In the genomic region with DNA sequence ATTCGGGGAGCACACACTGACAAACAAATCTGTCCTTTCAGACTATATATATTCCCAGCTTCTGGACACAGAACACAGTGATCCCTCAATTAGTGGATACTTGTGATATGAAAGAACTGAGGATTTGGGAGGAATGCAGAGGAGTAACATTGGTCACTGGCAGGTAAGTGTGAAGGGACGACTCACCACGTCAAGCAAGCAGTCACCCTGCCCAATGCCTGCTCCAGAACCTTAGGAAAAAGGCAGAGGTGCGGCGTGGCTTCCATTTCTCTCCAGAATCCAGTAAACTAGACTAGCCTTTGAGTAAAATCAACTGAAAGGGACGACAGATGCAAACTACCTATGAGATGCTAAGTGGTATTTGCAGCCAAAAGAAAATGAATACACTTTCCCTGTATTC, we compare ENCODE assay signal across 8 cellular contexts. TPM values are rescaled to one million over a fixed set of nuclear protein-coding genes. Genes with fewer than 3 reads are reported as not detected.
A peak's percentile ranks its signal among the peaks of the same experiment; 100 is the strongest.
DNase-seq lines count a peak whose midpoint lies in the region; ATAC-seq and TF ChIP-seq lines count a peak whose summit lies in the region.

No MANE protein-coding gene starts in this region.

- H3K9me3 Mint-ChIP-seq in H9 (peaks cover 2 to 3% of the 10 kb centered on the region in 2 experiments; a peak in 3 of 5 replicates), WTC11 (peaks cover 2% of the 10 kb centered on the region; the same call in 1 of the 2 replicates), glutamatergic neuron (ENCODE audit: unreplicated experiment) (peaks cover 4% of the 10 kb centered on the region)

- H2AFZ ChIP-seq in H9 (ENCODE audit: low read length) = no peak overlapping the region

- TF ChIP-seq CTCF in H9 (conservative IDR thresholded peaks at IDR 0.05) = no peak
- no peak for TF ChIP-seq CTCF in WTC11 (IDR thresholded peaks at IDR 0.05)
- no peak for TF ChIP-seq CTCF in glutamatergic neuron (IDR thresholded peaks at IDR 0.05; ENCODE audit: partially characterized antibody, unreplicated experiment)

- H3T11ph ChIP-seq in H9 (ENCODE audit: low read length) = no peak overlapping the region

- H3K27ac ChIP-seq in H9 (ENCODE audit: insufficient read length, low read depth, low read length) (no peak overlapping the region), skin epidermis (peak overlapping the region in 15 of 21 experiments; percentile 80 to 98 (median 91))

- H3K23me2 ChIP-seq in H9 (ENCODE audit: insufficient read length, low read depth, low read length, poor library complexity, severe bottlenecking) = peaks cover 7% of the 10 kb centered on the region

- peak overlapping the region; percentile 73 to 99 (median 97) for H3K4me3 ChIP-seq in skin epidermis

- peaks cover 32% of the 10 kb centered on the region for H3K27me3 Mint-ChIP-seq in H9 (ENCODE audit: low read depth)
- peaks cover 35% of the 10 kb centered on the region for H3K27me3 Mint-ChIP-seq in WTC11 (ENCODE audit: low read depth)
- peaks cover 5% of the 10 kb centered on the region for H3K27me3 Mint-ChIP-seq in glutamatergic neuron (ENCODE audit: unreplicated experiment)

- H3K36me3 Mint-ChIP-seq in H9 (ENCODE audit: insufficient read depth in 1 of 3, low read depth in 3 of 3) (peaks cover 4 to 8% (median 6%) of the 10 kb centered on the region in 3 experiments; a peak in 6 of 7 replicates), WTC11 (peaks cover 8% of the 10 kb centered on the region), glutamatergic neuron (ENCODE audit: unreplicated experiment) (peaks cover 3% of the 10 kb centered on the region)

- H3K9ac ChIP-seq in H9 (ENCODE audit: extremely low read depth, insufficient read length, low read length) = no peak overlapping the region

- no peaks in the 10 kb centered on the region; the same call in 1 of the 2 replicates for H3K4me1 ChIP-seq in H9 (ENCODE audit: insufficient read depth, low read length)

- H3K27me3 ChIP-seq in H9 (ENCODE audit: insufficient read depth, low read length) = peaks cover 6% of the 10 kb centered on the region; the same call in 1 of the 2 replicates

- DNase-seq in H9 (no peak), WTC11 (ENCODE audit: low spot score) (no peak), glutamatergic neuron (no peak), DMS79 treated with DMSO at 0.1 percent for 48 hours (lab: John Stamatoyannopoulos, UW) (no peak), iPS-NIHi7 (ENCODE audit: extremely low spot score) (no peak), germinal center (ENCODE audit: low spot score) (no peak)

- no peak overlapping the region for H3K23ac ChIP-seq in H9 (ENCODE audit: insufficient read length, low read depth, low read length)

- H3K4me1 Mint-ChIP-seq in H9 (peaks cover 12 to 17% of the 10 kb centered on the region in 2 experiments), WTC11 (peaks cover 20% of the 10 kb centered on the region), glutamatergic neuron (ENCODE audit: low read depth, unreplicated experiment) (peaks cover 4% of the 10 kb centered on the region)

- no peak overlapping the region for H3K56ac ChIP-seq in H9 (ENCODE audit: insufficient read length, low read depth, low read length)

- no peak overlapping the region for H4K5ac ChIP-seq in H9 (ENCODE audit: insufficient read length, low read depth, low read length)

- H3K27ac Mint-ChIP-seq in H9 = peak overlapping the region in 1 of 3 experiments; percentile 23; a peak in 1 of 7 replicates
- no peak overlapping the region for H3K27ac Mint-ChIP-seq in WTC11
- H3K27ac Mint-ChIP-seq in glutamatergic neuron (ENCODE audit: unreplicated experiment) = no peak overlapping the region

- peak overlapping the region; percentile 82 to 89 for H3K4me3 Mint-ChIP-seq in H9
- H3K4me3 Mint-ChIP-seq in WTC11 = peak overlapping the region; percentile 86
- peak overlapping the region; percentile 69 for H3K4me3 Mint-ChIP-seq in glutamatergic neuron (ENCODE audit: unreplicated experiment)

- no peaks in the 10 kb centered on the region for H3K9me3 ChIP-seq in H9 (ENCODE audit: control insufficient read depth, low read depth, low read length)

- no peaks in the 10 kb centered on the region for H3K79me1 ChIP-seq in H9 (ENCODE audit: insufficient read depth, low read depth, low read length, poor library complexity, severe bottlenecking)

- no peak overlapping the region for H3K14ac ChIP-seq in H9 (ENCODE audit: insufficient read depth, low read length)

- no peak overlapping the region for H4K91ac ChIP-seq in H9 (ENCODE audit: insufficient read length, low read depth, low read length)

- no peak overlapping the region for H2BK20ac ChIP-seq in H9 (ENCODE audit: low read depth, low read length, poor library complexity, severe bottlenecking)

- H2BK120ac ChIP-seq in H9 (ENCODE audit: low read depth, low read length, poor library complexity, severe bottlenecking) = no peak overlapping the region

- H3K18ac ChIP-seq in H9 (ENCODE audit: insufficient read length, low read depth, low read length) = no peak overlapping the region

- ATAC-seq in WTC11 = no peak
- no peak for ATAC-seq in GM21423 (IDR thresholded peaks at IDR 0.05; ENCODE audit: unreplicated experiment)

- no peak overlapping the region for H2BK12ac ChIP-seq in H9 (ENCODE audit: insufficient read length, low read depth, low read length)

- H3K4ac ChIP-seq in H9 (ENCODE audit: low read depth, low read length) = no peak overlapping the region

- peak overlapping the region; percentile 89 for H3K4me2 ChIP-seq in H9 (ENCODE audit: insufficient read depth, insufficient read length, low read length)

- H4K20me1 ChIP-seq in H9 (ENCODE audit: control insufficient read depth, insufficient read depth, insufficient read length) = no peaks in the 10 kb centered on the region

- CTCF ChIA-PET in WTC11 (lab: Charles Lee) = interaction anchor here (1.3 to 1.5 kb wide), 2 partner anchors 10 to 34 kb away, joined by 3 to 7 read pairs; no protein-coding TSS in a partner anchor

- no peak overlapping the region for H4K8ac ChIP-seq in H9 (replicated peaks; ENCODE audit: insufficient read length, low read depth, low read length)

- H2BK15ac ChIP-seq in H9 (ENCODE audit: low read depth, low read length) = no peak overlapping the region

- no peak overlapping the region for H2AK5ac ChIP-seq in H9 (ENCODE audit: insufficient read length, low read length)

- no peak overlapping the region for H2BK5ac ChIP-seq in H9 (ENCODE audit: insufficient read length, low read length)

- peaks cover 8% of the 10 kb centered on the region for H3K79me2 ChIP-seq in H9 (ENCODE audit: insufficient read depth, low read length)

- POLR2A ChIA-PET in WTC11 (lab: Charles Lee) = no interaction called here

- WGBS in H9 (ENCODE audit: extremely low coverage, insufficient read length, low lambda C conversion rate) = no CpG with 5 or more reads among the region's 6 CpGs

TF ChIP-seq in WTC11, 78 proteins besides CTCF, POLR2A, EP300 and RAD21:
- TF ChIP-seq NR2C2 (CRISPR knock-in tag; IDR thresholded peaks at IDR 0.05) (no peak), OVOL2 (CRISPR knock-in tag; IDR thresholded peaks at IDR 0.05; ENCODE audit: borderline replicate concordance) (no peak)
- TF ChIP-seq, protein P1, sequence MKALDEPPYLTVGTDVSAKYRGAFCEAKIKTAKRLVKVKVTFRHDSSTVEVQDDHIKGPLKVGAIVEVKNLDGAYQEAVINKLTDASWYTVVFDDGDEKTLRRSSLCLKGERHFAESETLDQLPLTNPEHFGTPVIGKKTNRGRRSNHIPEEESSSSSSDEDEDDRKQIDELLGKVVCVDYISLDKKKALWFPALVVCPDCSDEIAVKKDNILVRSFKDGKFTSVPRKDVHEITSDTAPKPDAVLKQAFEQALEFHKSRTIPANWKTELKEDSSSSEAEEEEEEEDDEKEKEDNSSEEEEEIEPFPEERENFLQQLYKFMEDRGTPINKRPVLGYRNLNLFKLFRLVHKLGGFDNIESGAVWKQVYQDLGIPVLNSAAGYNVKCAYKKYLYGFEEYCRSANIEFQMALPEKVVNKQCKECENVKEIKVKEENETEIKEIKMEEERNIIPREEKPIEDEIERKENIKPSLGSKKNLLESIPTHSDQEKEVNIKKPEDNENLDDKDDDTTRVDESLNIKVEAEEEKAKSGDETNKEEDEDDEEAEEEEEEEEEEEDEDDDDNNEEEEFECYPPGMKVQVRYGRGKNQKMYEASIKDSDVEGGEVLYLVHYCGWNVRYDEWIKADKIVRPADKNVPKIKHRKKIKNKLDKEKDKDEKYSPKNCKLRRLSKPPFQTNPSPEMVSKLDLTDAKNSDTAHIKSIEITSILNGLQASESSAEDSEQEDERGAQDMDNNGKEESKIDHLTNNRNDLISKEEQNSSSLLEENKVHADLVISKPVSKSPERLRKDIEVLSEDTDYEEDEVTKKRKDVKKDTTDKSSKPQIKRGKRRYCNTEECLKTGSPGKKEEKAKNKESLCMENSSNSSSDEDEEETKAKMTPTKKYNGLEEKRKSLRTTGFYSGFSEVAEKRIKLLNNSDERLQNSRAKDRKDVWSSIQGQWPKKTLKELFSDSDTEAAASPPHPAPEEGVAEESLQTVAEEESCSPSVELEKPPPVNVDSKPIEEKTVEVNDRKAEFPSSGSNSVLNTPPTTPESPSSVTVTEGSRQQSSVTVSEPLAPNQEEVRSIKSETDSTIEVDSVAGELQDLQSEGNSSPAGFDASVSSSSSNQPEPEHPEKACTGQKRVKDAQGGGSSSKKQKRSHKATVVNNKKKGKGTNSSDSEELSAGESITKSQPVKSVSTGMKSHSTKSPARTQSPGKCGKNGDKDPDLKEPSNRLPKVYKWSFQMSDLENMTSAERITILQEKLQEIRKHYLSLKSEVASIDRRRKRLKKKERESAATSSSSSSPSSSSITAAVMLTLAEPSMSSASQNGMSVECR (CRISPR knock-in tag; IDR thresholded peaks at IDR 0.05; ENCODE audit: borderline replicate concordance) = no peak

RNA-seq across cellular contexts. Expression of gene CCDC93, which starts 1.1 kb away (rescaled TPM):
- total RNA-seq in H9 (2021) (16.4 and 16.9 TPM in 2 replicates), WTC11 (2021) (14.0 to 16.9 TPM (median 16.4 TPM) in 3 replicates), glutamatergic neuron (ENCODE audit: unreplicated experiment) (32.6 TPM)
